Comparison of ENCODE assay signal across 25 cellular contexts in genomic region chr9:77257275-77257674, GRCh38.
"Had no signal": no experiment of that assay in that cellular context is flagged by ENCODE, and none has a peak within 500 bp of the region (broad histone marks: within the 10 kb centered on the region; RNA-seq: fewer than 3 reads in every experiment).

No MANE protein-coding gene starts in this region.

- H3K4me1 ChIP-seq: colonic mucosa, esophagus squamous epithelium, heart right ventricle, left lung, lower lobe of right lung had no signal

- H3K27ac ChIP-seq: colonic mucosa, epithelial cell of prostate, esophagus squamous epithelium, gastrocnemius medialis, heart right ventricle, left lung, lower lobe of right lung had no signal

- H3K4me3 ChIP-seq: colonic mucosa, esophagus squamous epithelium, gastrocnemius medialis, heart right ventricle, left lung, lower lobe of right lung, mucosa of descending colon had no signal

- DNase-seq: colonic mucosa; cortex of kidney; effector CD8-positive, alpha-beta T cell; effector memory CD8-positive, alpha-beta T cell; endodermal cell; erythroblast; esophagus squamous epithelium; foreskin melanocyte; gastrocnemius medialis; glutamatergic neuron; head of caudate nucleus; heart right ventricle; hippocampal formation; left cardiac atrium; left lung; left ventricle myocardium superior; lower lobe of right lung; mesenchymal stem cell; mucosa of descending colon; naive B cell had no signal

- FAIRE-seq: endometrium, islet of Langerhans, keratinocyte had no signal

- ATAC-seq: effector memory CD8-positive, alpha-beta T cell; esophagus mucosa; gastrocnemius medialis; heart right ventricle; left cardiac atrium; left lung; left ventricle myocardium superior; lower lobe of right lung; mucosa of descending colon had no signal

- H3K36me3 ChIP-seq: colonic mucosa had no signal

- H3K27me3 ChIP-seq: colonic mucosa, esophagus squamous epithelium, gastrocnemius medialis, heart right ventricle, left lung had no signal

- H3K9me3 ChIP-seq: colonic mucosa, esophagus squamous epithelium, gastrocnemius medialis, left lung, lower lobe of right lung, mucosa of descending colon had no signal
